Comparison of ENCODE assay signal across 8 cellular contexts in genomic region chr6:116615937-116616756, GRCh38. TPM values are rescaled to one million over a fixed set of nuclear protein-coding genes. Genes with fewer than 3 reads are reported as not detected.
DNase-seq lines count a peak whose midpoint lies in the region; ATAC-seq and TF ChIP-seq lines count a peak whose summit lies in the region.

RSPH4A (plus strand) TSS chr6:116616479; CDS start chr6:116616624, 145 bp downstream.

- peak within 1 kb of the TSS; percentile 96 for H3K4me3 ChIP-seq in AG09309 (ENCODE audit: control insufficient read depth, low read depth, low read length)

- no peak for TF ChIP-seq CTCF in AG09309 (IDR thresholded peaks at IDR 0.05; ENCODE audit: control insufficient read depth, insufficient read depth, low read depth, low read length, missing control alignments)

- intact Hi-C loops in left colon (cut with DNase I, micrococcal nuclease): no loop called here

- ATAC-seq in GM19043 (IDR thresholded peaks at IDR 0.05; ENCODE audit: low read depth, unreplicated experiment) (peak; percentile 97), HG03378 (IDR thresholded peaks at IDR 0.05; ENCODE audit: unreplicated experiment) (peak; percentile 99), left colon (peak; percentile 99)

- DNase-seq in AG09309 (ENCODE audit: low read depth): peak; percentile 80
- DNase-seq in NCI-H446 (lab: John Stamatoyannopoulos, UW): peak; percentile 38 to 43
- DNase-seq in activated CD4-positive, alpha-beta T cell treated with anti-CD3 and anti-CD28 coated beads for 4 hours: peak; percentile 38 to 53
- DNase-seq in dedifferentiated amniotic fluid mesenchymal stem cell (ENCODE audit: extremely low spot score): peak; percentile 98
- DNase-seq in left colon: peak; percentile 82 to 83
- peak; percentile 19 to 30 for DNase-seq in stimulated activated CD4-positive, alpha-beta T cell treated with anti-CD3 and anti-CD28 coated beads, Interleukin-1b, Interleukin-23, amount 100 ng/mL, for 4 hours (ENCODE audit: low read depth in 2 of 2)

RNA-seq across cellular contexts. Expression of gene RSPH4A, which starts in this region (rescaled TPM):
- under 1 TPM; 0.27 to 0.31 TPM for total RNA-seq in left colon

Comparison
In these comparisons a context has a peak if more than half of its experiments do, and no peak if none do; other contexts are left out.
1. Peak in every context shown above with its lines: DNase-seq, ATAC-seq and H3K4me3 ChIP-seq.
2. Peak in DNase-seq and ATAC-seq in left colon; RNA of the gene not detected or under 1 TPM.
3. DNase-seq: peak in every context shown above with its lines; median percentile 98 in dedifferentiated amniotic fluid mesenchymal stem cell; 82 in left colon; 80 in AG09309; 46 in activated CD4-positive, alpha-beta T cell treated with anti-CD3 and anti-CD28 coated beads for 4 hours; 40 in NCI-H446; 24 in stimulated activated CD4-positive, alpha-beta T cell treated with anti-CD3 and anti-CD28 coated beads, Interleukin-1b, Interleukin-23, amount 100 ng/mL, for 4 hours.